13 cellular contexts compared by ENCODE assay signal in genomic region chr17:78278139-78278741, GRCh38. TPM values are rescaled to one million over a fixed set of nuclear protein-coding genes. Genes with fewer than 3 reads are reported as not detected.
DNase-seq lines count a peak whose midpoint lies in the region; ATAC-seq and TF ChIP-seq lines count a peak whose summit lies in the region.
"Had no signal": no experiment of that assay in that cellular context is flagged by ENCODE, and none has a peak within 500 bp of the region (broad histone marks: within the 10 kb centered on the region; RNA-seq: fewer than 3 reads in every experiment).

No MANE protein-coding gene starts in this region.

- H3K27me3 Mint-ChIP-seq in type B pancreatic cell, result no peaks in the 10 kb centered on the region
- H3K27me3 Mint-ChIP-seq: central memory CD8-positive, alpha-beta T cell had no signal

- DNase-seq in activated naive CD4-positive, alpha-beta T cell treated with anti-CD3 and anti-CD28 coated beads, Interleukin-2, amount 50 U/mL, for 72 hours (ENCODE audit: low spot score in 2 of 2), result no peak
- no peak for DNase-seq in activated naive CD4-positive, alpha-beta T cell (lab: John Stamatoyannopoulos, UW)
- DNase-seq in NCI-H82 (lab: John Stamatoyannopoulos, UW), result peak; percentile 98
- DNase-seq in islet precursor cell, result peak; percentile 68
- DNase-seq in type B pancreatic cell (ENCODE audit: extremely low spot score, unreplicated experiment), result no peak
- no peak for DNase-seq in HuH-7 (ENCODE audit: low spot score)
- DNase-seq: activated effector memory CD4-positive, alpha-beta T cell treated with anti-CD3 and anti-CD28 coated beads, Interleukin-2, amount 50 U/mL, for 16 hours had no signal

- no peak for TF ChIP-seq CTCF in type B pancreatic cell (conservative IDR thresholded peaks at IDR 0.05)

- no peaks in the 10 kb centered on the region for H3K36me3 Mint-ChIP-seq in activated naive CD4-positive, alpha-beta T cell treated with anti-CD3 and anti-CD28 coated beads, Interleukin-2, amount 50 U/mL, for 72 hours
- H3K36me3 Mint-ChIP-seq in type B pancreatic cell, result no peaks in the 10 kb centered on the region

- no peak overlapping the region for H3K4me3 Mint-ChIP-seq in type B pancreatic cell
- H3K4me3 Mint-ChIP-seq: central memory CD8-positive, alpha-beta T cell had no signal

- TF ChIP-seq POLR2A in GM18505 (IDR thresholded peaks at IDR 0.05; ENCODE audit: borderline replicate concordance, extremely low read depth, insufficient read depth, insufficient read length), result no peak

- H3K9me3 Mint-ChIP-seq in activated naive CD4-positive, alpha-beta T cell treated with anti-CD3 and anti-CD28 coated beads, Interleukin-2, amount 50 U/mL, for 72 hours, result no peaks in the 10 kb centered on the region
- no peaks in the 10 kb centered on the region for H3K9me3 Mint-ChIP-seq in type B pancreatic cell
- H3K9me3 Mint-ChIP-seq: central memory CD8-positive, alpha-beta T cell had no signal

- ATAC-seq in activated naive CD4-positive, alpha-beta T cell treated with anti-CD3 and anti-CD28 coated beads, Interleukin-2, amount 50 U/mL, for 72 hours, result peak in 1 of 2 donors; percentile 42
- ATAC-seq in GM18505 (IDR thresholded peaks at IDR 0.05; ENCODE audit: unreplicated experiment), result no peak
- no peak for ATAC-seq in GM18517 (IDR thresholded peaks at IDR 0.05; ENCODE audit: unreplicated experiment)

- H3K4me1 Mint-ChIP-seq in type B pancreatic cell (ENCODE audit: unreplicated experiment), result peaks cover 12% of the 10 kb centered on the region
- H3K4me1 Mint-ChIP-seq: central memory CD8-positive, alpha-beta T cell had no signal

- peak overlapping the region; percentile 54 to 94 for H3K27ac Mint-ChIP-seq in activated naive CD4-positive, alpha-beta T cell treated with anti-CD3 and anti-CD28 coated beads, Interleukin-2, amount 50 U/mL, for 72 hours
- peak overlapping the region; percentile 50 for H3K27ac Mint-ChIP-seq in type B pancreatic cell

RNA-seq across cellular contexts. Expression of gene TMEM235, which starts 46.8 kb away (rescaled TPM):
- not detected for total RNA-seq in activated naive CD4-positive, alpha-beta T cell treated with anti-CD3 and anti-CD28 coated beads, Interleukin-2, amount 50 U/mL, for 72 hours
- 0.43 TPM in 1 of 2 replicates, not detected in the other for total RNA-seq in type B pancreatic cell (ENCODE audit: low replicate concordance)
- total RNA-seq: kidney epithelial cell, SJSA1, subcutaneous adipose tissue had no signal

Comparison
In these comparisons a context has a peak if more than half of its experiments do, and no peak if none do; other contexts are left out.
1. DNase-seq: peak in NCI-H82 (single experiment) and islet precursor cell (single experiment); none in activated naive CD4-positive, alpha-beta T cell treated with anti-CD3 and anti-CD28 coated beads, Interleukin-2, amount 50 U/mL, for 72 hours (0 of 2), activated naive CD4-positive, alpha-beta T cell (0 of 4), type B pancreatic cell (single experiment) and HuH-7 (single experiment).